11 cellular contexts compared by ENCODE assay signal in the genomic region with DNA sequence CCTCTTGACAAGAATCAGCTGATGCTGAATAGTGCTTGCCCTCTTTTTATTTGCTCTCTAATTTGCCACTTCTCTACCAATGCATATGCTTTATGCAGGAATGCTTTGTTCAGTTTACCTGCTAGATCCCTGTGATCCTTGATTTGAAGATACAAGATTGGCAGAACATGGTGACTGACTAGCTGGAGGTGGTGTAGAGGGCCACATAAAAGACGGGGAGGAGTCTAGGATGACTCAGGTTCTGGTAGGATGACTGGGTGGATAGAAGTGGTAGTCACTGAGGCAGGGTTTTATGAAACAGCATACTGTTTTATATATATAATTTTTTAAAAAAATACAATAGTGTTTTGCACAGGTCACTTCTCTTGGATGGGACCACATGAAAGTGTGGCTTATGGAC. TPM values are rescaled to one million over a fixed set of nuclear protein-coding genes. Genes with fewer than 3 reads are reported as not detected.
DNase-seq lines count a peak whose midpoint lies in the region; ATAC-seq and TF ChIP-seq lines count a peak whose summit lies in the region.
"Had no signal": no experiment of that assay in that cellular context is flagged by ENCODE, and none has a peak within 500 bp of the region (broad histone marks: within the 10 kb centered on the region; RNA-seq: fewer than 3 reads in every experiment).

No MANE protein-coding gene starts in this region.

- H3K4me1 ChIP-seq in A673 (ENCODE audit: insufficient read depth, low read length, poor library complexity, severe bottlenecking) = peaks cover 35% of the 10 kb centered on the region

- H3K9me3 ChIP-seq in A673 (ENCODE audit: low read depth, low read length, poor library complexity, severe bottlenecking) = no peaks in the 10 kb centered on the region
- H3K9me3 ChIP-seq: heart right ventricle had no signal

- POLR2A ChIA-PET in activated CD4-positive, alpha-beta T cell treated with anti-CD3 and anti-CD28 coated beads for 36 hours (lab: Charles Lee) = interaction anchor here (0.7 kb wide), 1 partner anchor 308 kb away, joined by 4 read pairs; no protein-coding TSS in a partner anchor
- POLR2A ChIA-PET in activated CD4-positive, alpha-beta T cell treated with anti-CD3 and anti-CD28 coated beads, Interleukin-2, amount 10 ng/mL, durations not matched to agents 7 days and 5 days (lab: Charles Lee) = no interaction called here
- POLR2A ChIA-PET in A673 (lab: Charles Lee; ENCODE audit: low non-redundant PET) = no interaction called here

- H3K36me3 Mint-ChIP-seq in activated CD4-positive, alpha-beta T cell treated with anti-CD3 and anti-CD28 coated beads for 36 hours (ENCODE audit: low read depth) = peaks cover 35% of the 10 kb centered on the region
- H3K36me3 Mint-ChIP-seq in activated CD4-positive, alpha-beta T cell treated with anti-CD3 and anti-CD28 coated beads, Interleukin-2, amount 10 ng/mL, durations not matched to agents 7 days and 5 days (ENCODE audit: low read depth) = peaks cover 33% of the 10 kb centered on the region

- peaks cover 69% of the 10 kb centered on the region for H3K4me1 Mint-ChIP-seq in activated CD4-positive, alpha-beta T cell treated with anti-CD3 and anti-CD28 coated beads for 36 hours
- H3K4me1 Mint-ChIP-seq in activated CD4-positive, alpha-beta T cell treated with anti-CD3 and anti-CD28 coated beads, Interleukin-2, amount 10 ng/mL, durations not matched to agents 7 days and 5 days = peaks cover 47% of the 10 kb centered on the region

- BruUV-seq in A673 (replicated peaks; lab: Mats Ljungman, UMichigan) = no TSS peak

- no peak overlapping the region for H3K27ac Mint-ChIP-seq in activated CD4-positive, alpha-beta T cell treated with anti-CD3 and anti-CD28 coated beads for 36 hours
- H3K27ac Mint-ChIP-seq in activated CD4-positive, alpha-beta T cell treated with anti-CD3 and anti-CD28 coated beads, Interleukin-2, amount 10 ng/mL, durations not matched to agents 7 days and 5 days = no peak overlapping the region

- H3K9me3 Mint-ChIP-seq in activated CD4-positive, alpha-beta T cell treated with anti-CD3 and anti-CD28 coated beads for 36 hours (ENCODE audit: low read depth) = no peaks in the 10 kb centered on the region
- H3K9me3 Mint-ChIP-seq in activated CD4-positive, alpha-beta T cell treated with anti-CD3 and anti-CD28 coated beads, Interleukin-2, amount 10 ng/mL, durations not matched to agents 7 days and 5 days = no peaks in the 10 kb centered on the region

- H3K27me3 ChIP-seq in A673 (replicated peaks; ENCODE audit: insufficient read depth, low read depth, low read length, poor library complexity) = no peaks in the 10 kb centered on the region
- H3K27me3 ChIP-seq: heart right ventricle had no signal

- no peaks in the 10 kb centered on the region for H3K27me3 Mint-ChIP-seq in activated CD4-positive, alpha-beta T cell treated with anti-CD3 and anti-CD28 coated beads for 36 hours
- H3K27me3 Mint-ChIP-seq in activated CD4-positive, alpha-beta T cell treated with anti-CD3 and anti-CD28 coated beads, Interleukin-2, amount 10 ng/mL, durations not matched to agents 7 days and 5 days = no peaks in the 10 kb centered on the region

- H3K36me3 ChIP-seq in A673 (ENCODE audit: insufficient read depth, low read length, poor library complexity, severe bottlenecking) = no peaks in the 10 kb centered on the region

- CTCF ChIA-PET in activated CD4-positive, alpha-beta T cell treated with anti-CD3 and anti-CD28 coated beads for 36 hours (lab: Charles Lee) = interaction anchor here (0.6 kb wide), 1 partner anchor 1286 kb away, joined by 3 read pairs; no protein-coding TSS in a partner anchor
- CTCF ChIA-PET in activated CD4-positive, alpha-beta T cell treated with anti-CD3 and anti-CD28 coated beads, Interleukin-2, amount 10 ng/mL, durations not matched to agents 7 days and 5 days (lab: Charles Lee) = interaction anchor here (0.6 kb wide), 1 partner anchor 202 kb away, joined by 3 read pairs; no protein-coding TSS in a partner anchor
- CTCF ChIA-PET in A673 (lab: Charles Lee) = no interaction called here

- no peak for TF ChIP-seq CTCF in A673 (conservative IDR thresholded peaks at IDR 0.05; ENCODE audit: low read depth, low read length)

- DNase-seq in activated CD4-positive, alpha-beta T cell treated with anti-CD3 and anti-CD28 coated beads for 36 hours = peak; percentile 65
- DNase-seq in activated CD4-positive, alpha-beta T cell treated with anti-CD3 and anti-CD28 coated beads, Interleukin-2, amount 10 ng/mL, durations not matched to agents 7 days and 5 days = no peak
- DNase-seq in SW480 (ENCODE audit: low spot score) (peak; percentile 51), dermis blood vessel endothelial cell (peak; percentile 10), NCI-H2107 (lab: John Stamatoyannopoulos, UW) (no peak), A673 (ENCODE audit: low spot score) (no peak)
- DNase-seq in stimulated activated CD4-positive, alpha-beta T cell treated with anti-CD3 and anti-CD28 coated beads, Interleukin-2, amount 100 ng/mL, for 4 hours (ENCODE audit: low read depth) = peak; percentile 37
- DNase-seq: heart right ventricle, NCI-H510A treated with DMSO at 0.1 percent for 48 hours had no signal

- H3K4me3 ChIP-seq in A673 (ENCODE audit: low read depth, low read length, poor library complexity, severe bottlenecking) = no peak overlapping the region
- H3K4me3 ChIP-seq: coronary artery, heart right ventricle had no signal

- no peak overlapping the region for H3K27ac ChIP-seq in A673 (ENCODE audit: low read depth, low read length, poor library complexity, severe bottlenecking)
- H3K27ac ChIP-seq: coronary artery, heart right ventricle had no signal

- H3K4me3 Mint-ChIP-seq in activated CD4-positive, alpha-beta T cell treated with anti-CD3 and anti-CD28 coated beads for 36 hours = no peak overlapping the region
- H3K4me3 Mint-ChIP-seq in activated CD4-positive, alpha-beta T cell treated with anti-CD3 and anti-CD28 coated beads, Interleukin-2, amount 10 ng/mL, durations not matched to agents 7 days and 5 days = no peak overlapping the region

- ATAC-seq in activated CD4-positive, alpha-beta T cell treated with anti-CD3 and anti-CD28 coated beads for 36 hours = peak; percentile 98
- no peak for ATAC-seq in GM21786 (IDR thresholded peaks at IDR 0.05; ENCODE audit: unreplicated experiment)
- ATAC-seq: heart right ventricle had no signal

- intact Hi-C loops in activated CD4-positive, alpha-beta T cell treated with anti-CD3 and anti-CD28 coated beads for 36 hours (cut with DNase I, micrococcal nuclease) = no loop called here
- intact Hi-C loops in A673 (cut with micrococcal nuclease; ENCODE audit: unreplicated experiment) = no loop called here

RNA-seq across cellular contexts. Expression of a gene that starts 6.3 kb away (rescaled TPM):
- total RNA-seq in activated CD4-positive, alpha-beta T cell treated with anti-CD3 and anti-CD28 coated beads for 36 hours = 1 to 10 TPM; 3.1 to 4.1 TPM
- 1 to 10 TPM; 6.5 to 7.4 TPM for total RNA-seq in activated CD4-positive, alpha-beta T cell treated with anti-CD3 and anti-CD28 coated beads, Interleukin-2, amount 10 ng/mL, durations not matched to agents 7 days and 5 days
- 0.84 TPM in 1 of 2 replicates, not detected in the other for total RNA-seq in dermis blood vessel endothelial cell
- total RNA-seq in A673 (2021) = 0.39 and 1.1 TPM in 2 replicates

RNA-seq across cellular contexts. Expression of a gene that starts 6.9 kb away (rescaled TPM):
- 10 to 100 TPM; 26.5 to 42.3 TPM for total RNA-seq in activated CD4-positive, alpha-beta T cell treated with anti-CD3 and anti-CD28 coated beads for 36 hours
- 10 to 100 TPM; 26.9 to 29.7 TPM for total RNA-seq in activated CD4-positive, alpha-beta T cell treated with anti-CD3 and anti-CD28 coated beads, Interleukin-2, amount 10 ng/mL, durations not matched to agents 7 days and 5 days
- total RNA-seq in dermis blood vessel endothelial cell = 16.7 and 17.9 TPM in 2 replicates
- 48.5 and 62.7 TPM in 2 replicates for total RNA-seq in A673 (2021)

RNA-seq across cellular contexts. Expression of a gene that starts 48.8 kb away (rescaled TPM):
- not detected for total RNA-seq in activated CD4-positive, alpha-beta T cell treated with anti-CD3 and anti-CD28 coated beads for 36 hours
- total RNA-seq in activated CD4-positive, alpha-beta T cell treated with anti-CD3 and anti-CD28 coated beads, Interleukin-2, amount 10 ng/mL, durations not matched to agents 7 days and 5 days = not detected
- total RNA-seq in dermis blood vessel endothelial cell (0.09 and 0.17 TPM in 2 replicates), A673 (2021) (not detected in 2 replicates)

Comparison
In these comparisons a context has a peak if more than half of its experiments do, and no peak if none do; other contexts are left out.
1. DNase-seq: peak in activated CD4-positive, alpha-beta T cell treated with anti-CD3 and anti-CD28 coated beads for 36 hours (single experiment), SW480 (single experiment), dermis blood vessel endothelial cell (single experiment) and stimulated activated CD4-positive, alpha-beta T cell treated with anti-CD3 and anti-CD28 coated beads, Interleukin-2, amount 100 ng/mL, for 4 hours (single experiment); none in activated CD4-positive, alpha-beta T cell treated with anti-CD3 and anti-CD28 coated beads, Interleukin-2, amount 10 ng/mL, durations not matched to agents 7 days and 5 days (single experiment), NCI-H2107 (single experiment) and A673 (single experiment).